18 cellular contexts compared by ENCODE assay signal in genomic region chr18:50038448-50038847, GRCh38.
DNase-seq lines count a peak whose midpoint lies in the region; ATAC-seq and TF ChIP-seq lines count a peak whose summit lies in the region.
"Had no signal": no experiment of that assay in that cellular context is flagged by ENCODE, and none has a peak within 500 bp of the region (broad histone marks: within the 10 kb centered on the region; RNA-seq: fewer than 3 reads in every experiment).

No MANE protein-coding gene starts in this region.

- H3K27ac Mint-ChIP-seq in stimulated activated naive CD8-positive, alpha-beta T cell treated with anti-CD3 and anti-CD28 coated beads, Interleukin-15, amount 100 ng/mL, for 72 hours: no peak overlapping the region
- H3K27ac Mint-ChIP-seq: activated B cell treated with CpG ODN at 0.5 μM for 24 hours, B cell, brain had no signal

- DNase-seq in stimulated activated naive CD8-positive, alpha-beta T cell treated with anti-CD3 and anti-CD28 coated beads, Interleukin-15, amount 100 ng/mL, for 72 hours: peak in 1 of 2 donors; percentile 15
- DNase-seq in stimulated activated naive CD8-positive, alpha-beta T cell treated with anti-CD3 and anti-CD28 coated beads, Interleukin-15, Interleukin-2, amounts not matched to agents 100 U/mL and 50 U/mL, for 24 hours: no peak
- DNase-seq in SK-MEL-5 (ENCODE audit: low read depth, low spot score) (peak; percentile 2), fibroblast of the aortic adventitia (ENCODE audit: low read depth) (peak; percentile 3), 8988T (no peak), Kasumi-1 (lab: John Stamatoyannopoulos, UW) (no peak)
- DNase-seq: activated B cell treated with CpG ODN at 0.5 μM for 24 hours, activated T-cell treated with anti-CD3 and anti-CD28 coated beads for 4 hours, DMS79 treated with DMSO at 0.1 percent for 48 hours, glutamatergic neuron, kidney glomerular epithelial cell, NCI-H1092, retina had no signal

- no peak for TF ChIP-seq CTCF in fibroblast of the aortic adventitia (IDR thresholded peaks at IDR 0.05; ENCODE audit: insufficient read depth, low read length)

- no peaks in the 10 kb centered on the region for H3K9me3 Mint-ChIP-seq in stimulated activated naive CD8-positive, alpha-beta T cell treated with anti-CD3 and anti-CD28 coated beads, Interleukin-15, amount 100 ng/mL, for 72 hours
- H3K9me3 Mint-ChIP-seq: activated B cell treated with CpG ODN at 0.5 μM for 24 hours, brain had no signal

- H3K27me3 Mint-ChIP-seq in stimulated activated naive CD8-positive, alpha-beta T cell treated with anti-CD3 and anti-CD28 coated beads, Interleukin-15, amount 100 ng/mL, for 72 hours: peaks cover 39% of the 10 kb centered on the region

- no peak overlapping the region for H3K4me3 ChIP-seq in fibroblast of the aortic adventitia (ENCODE audit: low read depth, low read length)
- H3K4me3 ChIP-seq: upper lobe of left lung had no signal

- no peak overlapping the region for H3K4me3 Mint-ChIP-seq in stimulated activated naive CD8-positive, alpha-beta T cell treated with anti-CD3 and anti-CD28 coated beads, Interleukin-15, amount 100 ng/mL, for 72 hours
- H3K4me3 Mint-ChIP-seq: activated B cell treated with CpG ODN at 0.5 μM for 24 hours, B cell, brain had no signal

- peak; percentile 77 for ATAC-seq in stimulated activated naive CD8-positive, alpha-beta T cell treated with anti-CD3 and anti-CD28 coated beads, Interleukin-15, amount 100 ng/mL, for 72 hours
- ATAC-seq in stimulated activated naive CD8-positive, alpha-beta T cell treated with anti-CD3 and anti-CD28 coated beads, Interleukin-15, Interleukin-2, amounts not matched to agents 100 U/mL and 50 U/mL, for 24 hours: no peak
- ATAC-seq in GM21528 (IDR thresholded peaks at IDR 0.05; ENCODE audit: low FRiP score, unreplicated experiment) (no peak), GM21390 (IDR thresholded peaks at IDR 0.05; ENCODE audit: unreplicated experiment) (no peak)

- H3K4me1 Mint-ChIP-seq in stimulated activated naive CD8-positive, alpha-beta T cell treated with anti-CD3 and anti-CD28 coated beads, Interleukin-15, amount 100 ng/mL, for 72 hours: peaks cover 8% of the 10 kb centered on the region
- H3K4me1 Mint-ChIP-seq: activated B cell treated with CpG ODN at 0.5 μM for 24 hours, B cell, brain had no signal

- in situ Hi-C loops in SK-MEL-5 (cut with HindIII; ENCODE audit: low pct_unique_long_range_greater_than_20kb, low sequenced_read_pairs): no loop called here

Comparison
In these comparisons a context has a peak if more than half of its experiments do, and no peak if none do; other contexts are left out.
1. DNase-seq: peak in SK-MEL-5 (single experiment) and fibroblast of the aortic adventitia (single experiment); none in stimulated activated naive CD8-positive, alpha-beta T cell treated with anti-CD3 and anti-CD28 coated beads, Interleukin-15, Interleukin-2, amounts not matched to agents 100 U/mL and 50 U/mL, for 24 hours (single experiment), 8988T (single experiment) and Kasumi-1 (0 of 2).